1 cellular context compared by ENCODE assay signal in genomic region chr19:52211926-52212571, GRCh38.
TF ChIP-seq lines count a peak whose summit lies in the region.

No MANE protein-coding gene starts in this region.

TF ChIP-seq in HepG2, 621 proteins besides CTCF, POLR2A, EP300 and RAD21:
- TF ChIP-seq TCF12 (IDR thresholded peaks at IDR 0.05) = no peak
- TF ChIP-seq TCF12 (CRISPR knock-in tag; IDR thresholded peaks at IDR 0.05) = no peak
- TF ChIP-seq CEBPB (IDR thresholded peaks at IDR 0.05; ENCODE audit: borderline replicate concordance, low read depth, low read length) = peak; percentile 59; the same call in 1 of the 2 replicates
- no peak for TF ChIP-seq ELK4 (CRISPR knock-in tag; IDR thresholded peaks at IDR 0.05; ENCODE audit: borderline replicate concordance)
